ENCODE assay signal across 12 cellular contexts in genomic region chr11:20089796-20090653, GRCh38.
DNase-seq lines count a peak whose midpoint lies in the region; ATAC-seq and TF ChIP-seq lines count a peak whose summit lies in the region.
"Had no signal": no experiment of that assay in that cellular context is flagged by ENCODE, and none has a peak within 500 bp of the region (broad histone marks: within the 10 kb centered on the region; RNA-seq: fewer than 3 reads in every experiment).

No MANE protein-coding gene starts in this region.

- intact Hi-C loops in body of pancreas (cut with DNase I) (no loop called here), aorta (cut with DNase I) (loop anchor here in 1 of 2 donors (5.0 kb wide), 1 partner anchor 38 kb away; no protein-coding TSS in a partner anchor)

- no peak for TF ChIP-seq CTCF in body of pancreas (IDR thresholded peaks at IDR 0.05)

- 24 to 30% methylated on average over 5 of the region's 5 CpGs for WGBS in body of pancreas, 2 donors
- 7 to 12% methylated on average over 5 of the region's 5 CpGs for WGBS in aorta, 2 donors

- H3K27me3 ChIP-seq in body of pancreas (no peaks in the 10 kb centered on the region), aorta (ENCODE audit: control insufficient read depth in 1 of 2, insufficient read depth in 2 of 2, low read length in 1 of 2) (no peaks in the 10 kb centered on the region)

- peak overlapping the region in 3 of 4 donors; percentile 8 to 57 (median 53) for H3K27ac ChIP-seq in body of pancreas
- H3K27ac ChIP-seq in aorta (ENCODE audit: low read depth in 1 of 2, low read length in 2 of 2): peak overlapping the region in 1 of 2 donors; percentile 74

- H3K36me3 ChIP-seq in body of pancreas (replicated peaks in 1 of 2; ENCODE audit: insufficient read depth in 1 of 2, low read depth in 2 of 2) (peaks cover 5 to 6% of the 10 kb centered on the region in 2 donors), aorta (ENCODE audit: control insufficient read depth in 1 of 2, insufficient read depth in 2 of 2, low read length in 1 of 2) (peaks cover 4 to 16% of the 10 kb centered on the region in 2 donors)

- H3K4me1 ChIP-seq in body of pancreas (peaks cover 30% of the 10 kb centered on the region), aorta (ENCODE audit: control insufficient read depth in 1 of 2, insufficient read depth in 2 of 2, low read length in 2 of 2) (peaks cover 0 to 18% of the 10 kb centered on the region in 2 donors)

- ATAC-seq in body of pancreas: peak; percentile 90
- ATAC-seq in aorta (ENCODE audit: low FRiP score): no peak
- ATAC-seq in HG02798 (IDR thresholded peaks at IDR 0.05; ENCODE audit: poor library complexity, unreplicated experiment): no peak
- ATAC-seq: activated CD8-positive, alpha-beta memory T cell treated with anti-CD3 and anti-CD28 coated beads, Interleukin-2, amount 10 ng/mL, durations not matched to agents 7 days and 5 days; HCT116 had no signal

- DNase-seq in DMS53 treated with DMSO at 0.1 percent for 48 hours (lab: John Stamatoyannopoulos, UW; ENCODE audit: unreplicated experiment) (peak; percentile 46), NCI-H2029 treated with DMSO at 0.1 percent for 48 hours (lab: John Stamatoyannopoulos, UW) (peak; percentile 65), body of pancreas (peak; percentile 67 to 78 (median 72)), lung microvascular endothelial cell (ENCODE audit: low read depth in 2 of 2) (peak; percentile 43 to 55), mesenteric fat pad (ENCODE audit: low spot score) (no peak), activated gamma-delta T cell treated with Interleukin-2 at 50 U/mL for 16 hours (no peak), aorta (no peak)
- DNase-seq: activated CD8-positive, alpha-beta memory T cell treated with anti-CD3 and anti-CD28 coated beads, Interleukin-2, amount 10 ng/mL, durations not matched to agents 7 days and 5 days; NCI-H2171 treated with DMSO at 0.1 percent for 48 hours; stimulated activated CD4-positive, alpha-beta T cell treated with anti-CD3 and anti-CD28 coated beads, Interleukin-4, amount 100 ng/mL, for 4 hours had no signal

- TF ChIP-seq POLR2A in body of pancreas (IDR thresholded peaks at IDR 0.05): no peak

- H3K4me3 ChIP-seq in body of pancreas: no peak overlapping the region
- no peak overlapping the region for H3K4me3 ChIP-seq in aorta (ENCODE audit: low read length in 2 of 2)

- H3K9me3 ChIP-seq in body of pancreas (no peaks in the 10 kb centered on the region), aorta (ENCODE audit: control insufficient read depth, low read length) (no peaks in the 10 kb centered on the region)

Comparison
In these comparisons a context has a peak if more than half of its experiments do, and no peak if none do; other contexts are left out.
1. DNase-seq: peak in DMS53 treated with DMSO at 0.1 percent for 48 hours (single experiment), NCI-H2029 treated with DMSO at 0.1 percent for 48 hours (single experiment), body of pancreas (4 of 4) and lung microvascular endothelial cell (2 of 2); none in mesenteric fat pad (single experiment), activated gamma-delta T cell treated with Interleukin-2 at 50 U/mL for 16 hours (single experiment) and aorta (0 of 2).